In the genomic region with DNA sequence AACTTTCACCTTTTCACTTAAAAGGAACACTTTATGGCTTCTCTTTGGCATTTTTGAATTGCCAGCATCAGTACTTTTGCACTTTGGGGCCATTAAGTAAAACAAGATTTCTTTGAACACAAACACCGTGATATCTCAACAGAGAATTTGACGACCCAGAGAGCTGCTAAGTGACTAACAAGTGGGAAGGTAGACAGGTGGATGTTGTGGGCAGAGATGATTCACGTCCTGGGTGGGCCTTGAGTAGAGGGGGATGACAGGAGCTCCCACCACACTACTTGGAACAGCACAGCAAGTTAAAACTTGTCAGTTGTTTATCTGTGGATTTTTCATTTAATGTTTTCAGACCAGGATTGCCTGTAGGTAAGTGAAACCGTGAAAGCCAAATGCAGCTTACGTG, we compare ENCODE assay signal across 3 cellular contexts. TPM values are rescaled to one million over a fixed set of nuclear protein-coding genes. Genes with fewer than 3 reads are reported as not detected.
"Had no signal": no experiment of that assay in that cellular context is flagged by ENCODE, and none has a peak within 500 bp of the region (broad histone marks: within the 10 kb centered on the region; RNA-seq: fewer than 3 reads in every experiment).

No MANE protein-coding gene starts in this region.

RNA-seq across cellular contexts. Expression of gene FAM153A, which starts 18.7 kb away (rescaled TPM):
- total RNA-seq: dermis microvascular lymphatic vessel endothelial cell, fibroblast of lung, pulmonary artery endothelial cell had no signal
- polyA plus RNA-seq: fibroblast of lung had no signal
